In genomic region chr9:92807757-92808725, GRCh38 we compare ENCODE assay signal across 8 cellular contexts. TPM values are rescaled to one million over a fixed set of nuclear protein-coding genes. Genes with fewer than 3 reads are reported as not detected.
DNase-seq lines count a peak whose midpoint lies in the region; ATAC-seq, FAIRE-seq and TF ChIP-seq lines count a peak whose summit lies in the region.

No MANE protein-coding gene starts in this region.

- DNase-seq in Calu3 (no peak), NCI-H146 (lab: John Stamatoyannopoulos, UW) (peak; percentile 63), mucosa of descending colon (peak in 2 of 3 donors; percentile 8 to 27), NOMO-1 treated with dmso at 0.1 percent for 144 hours (lab: John Stamatoyannopoulos, UW; ENCODE audit: unreplicated experiment) (no peak), urothelium cell line (ENCODE audit: low spot score) (no peak), HUDEP-2 (lab: John Stamatoyannopoulos, UW; ENCODE audit: unreplicated experiment in 76 of 76) (no peak), KBM-7 (no peak)
- peak; percentile 73 for DNase-seq in activated effector memory CD4-positive, alpha-beta T cell treated with anti-CD3 and anti-CD28 coated beads, Interleukin-2, amount 50 U/mL, for 16 hours

- TF ChIP-seq CTCF in Calu3 (IDR thresholded peaks at IDR 0.05; ENCODE audit: unreplicated experiment) (no peak), mucosa of descending colon (IDR thresholded peaks at IDR 0.05) (no peak)

- no peaks in the 10 kb centered on the region for H3K9me3 Mint-ChIP-seq in Calu3 (ENCODE audit: low read depth, unreplicated experiment)

- in situ Hi-C loops in KBM-7 (cut with MboI; ENCODE audit: low pct_unique_long_range_greater_than_20kb, low sequenced_read_pairs): no loop called here

- H3K4me1 Mint-ChIP-seq in Calu3 (ENCODE audit: low read depth, unreplicated experiment): peaks cover 6% of the 10 kb centered on the region

- H3K36me3 ChIP-seq in mucosa of descending colon (ENCODE audit: low read depth): no peaks in the 10 kb centered on the region

- peak; percentile 26 for ATAC-seq in mucosa of descending colon

- no peaks in the 10 kb centered on the region for H3K9me3 ChIP-seq in mucosa of descending colon

- CTCF ChIA-PET in Calu3 (lab: Charles Lee): interaction anchor here (1.3 kb wide), 1 partner anchor 146 kb away, joined by 3 read pairs; no protein-coding TSS in a partner anchor

- intact Hi-C loops in Calu3 (cut with micrococcal nuclease; ENCODE audit: unreplicated experiment) (no loop called here), mucosa of descending colon (cut with DNase I, micrococcal nuclease) (no loop called here)

- FAIRE-seq in urothelium cell line (lab: Jason Lieb, UNC): no peak

- BruUV-seq in Calu3 (replicated peaks; lab: Mats Ljungman, UMichigan): no TSS peak

- H3K4me3 ChIP-seq in mucosa of descending colon: no peak overlapping the region

- H3K4me3 Mint-ChIP-seq in Calu3 (ENCODE audit: low read depth, unreplicated experiment): peak overlapping the region; percentile 67

- H3K27me3 Mint-ChIP-seq in Calu3 (ENCODE audit: unreplicated experiment): peaks cover 40% of the 10 kb centered on the region

- H3K27ac Mint-ChIP-seq in Calu3 (ENCODE audit: unreplicated experiment): no peak overlapping the region

- H3K4me1 ChIP-seq in mucosa of descending colon (ENCODE audit: low read depth): peaks cover 26% of the 10 kb centered on the region

- peaks cover 6% of the 10 kb centered on the region for H3K36me3 Mint-ChIP-seq in Calu3 (ENCODE audit: insufficient read depth, unreplicated experiment)

RNA-seq across cellular contexts. Expression of gene BICD2, which starts 43.4 kb away (rescaled TPM):
- 18.7 and 21.9 TPM in 2 replicates for total RNA-seq in Calu3 (2022)
- 10 to 100 TPM in 1 of 3 donors, 1 to 10 TPM in 2; 6.8 to 36.1 (median 8.6) TPM for total RNA-seq in mucosa of descending colon

Comparison
In these comparisons a context has a peak if more than half of its experiments do, and no peak if none do; other contexts are left out.
1. DNase-seq: peak in NCI-H146 (single experiment), activated effector memory CD4-positive, alpha-beta T cell treated with anti-CD3 and anti-CD28 coated beads, Interleukin-2, amount 50 U/mL, for 16 hours (single experiment) and mucosa of descending colon (2 of 3); none in Calu3 (single experiment), NOMO-1 treated with dmso at 0.1 percent for 144 hours (single experiment), urothelium cell line (single experiment), HUDEP-2 (0 of 76) and KBM-7 (single experiment).